Comparison of ENCODE assay signal across 8 cellular contexts in the genomic region with DNA sequence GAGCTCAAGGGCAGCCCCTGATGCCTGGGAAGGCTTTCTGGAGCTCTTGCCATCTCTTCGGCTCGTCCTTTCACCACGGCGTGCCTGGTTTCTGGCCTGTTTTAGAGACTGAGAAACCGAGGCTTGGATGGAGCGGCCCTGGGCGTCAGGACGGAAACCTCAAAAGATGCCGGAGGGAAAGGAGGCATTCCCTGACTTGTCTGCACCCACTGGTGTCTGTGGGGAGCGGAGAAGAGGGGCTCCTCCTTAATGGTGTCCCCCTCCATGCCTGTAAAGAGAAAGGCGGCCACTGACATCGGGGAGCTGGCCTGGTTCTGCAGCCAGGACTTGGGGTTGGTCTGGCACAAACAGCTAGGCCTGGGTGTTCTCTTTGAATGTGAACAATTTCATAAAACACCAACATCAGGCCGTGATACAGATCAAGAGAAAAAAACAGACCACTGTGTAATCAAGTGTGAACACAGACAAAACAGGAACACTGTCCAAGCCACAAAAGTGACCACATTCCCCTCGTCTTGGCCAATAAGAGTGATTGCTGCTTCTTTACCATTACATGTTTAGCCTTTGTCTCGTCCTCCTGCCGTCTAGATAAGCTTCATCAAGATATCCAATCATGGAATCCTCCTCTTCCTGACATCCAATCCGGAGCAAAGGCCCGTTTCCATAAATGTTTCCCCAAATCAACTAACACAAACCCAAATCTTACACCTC. TPM values are rescaled to one million over a fixed set of nuclear protein-coding genes. Genes with fewer than 3 reads are reported as not detected.
A peak's percentile ranks its signal among the peaks of the same experiment; 100 is the strongest.
DNase-seq lines count a peak whose midpoint lies in the region; ATAC-seq, FAIRE-seq and TF ChIP-seq lines count a peak whose summit lies in the region.

No MANE protein-coding gene starts in this region.

- POLR2A ChIA-PET in PC-3 (lab: Charles Lee; ENCODE audit: unreplicated experiment): interaction anchor here (1.0 kb wide), 1 partner anchor 143 kb away, joined by 3 read pairs; a partner anchor contains a TSS

- DNase-seq in AML-193 (lab: John Stamatoyannopoulos, UW) (peak; percentile 29 to 39), PC-3 (no peak), neural progenitor cell (ENCODE audit: low spot score) (no peak), GM19238 (ENCODE audit: insufficient read length, low spot score) (no peak), LoVo (ENCODE audit: low spot score) (no peak), H54 (ENCODE audit: insufficient read length, low spot score) (no peak)
- DNase-seq in effector memory CD4-positive, alpha-beta T cell: no peak

- H3F3A ChIP-seq in PC-3 (ENCODE audit: low read length, unreplicated experiment) (no peaks in the 10 kb centered on the region), neural progenitor cell (ENCODE audit: low read depth) (peaks cover 14% of the 10 kb centered on the region)

- no peak for FAIRE-seq in H54 (lab: Jason Lieb, UNC)

- H4K20me1 ChIP-seq in PC-3 (ENCODE audit: low read length): peaks cover 30% of the 10 kb centered on the region
- peaks cover 39% of the 10 kb centered on the region for H4K20me1 ChIP-seq in neural progenitor cell (ENCODE audit: low read depth)

- peaks cover 27% of the 10 kb centered on the region for H3K4me1 ChIP-seq in PC-3 (ENCODE audit: insufficient read depth, low read length)
- peaks cover 21% of the 10 kb centered on the region for H3K4me1 ChIP-seq in effector memory CD4-positive, alpha-beta T cell (ENCODE audit: control insufficient read depth, insufficient read depth, low read length, poor library complexity, severe bottlenecking)
- no peaks in the 10 kb centered on the region for H3K4me1 ChIP-seq in neural progenitor cell

- H3K4me3 Mint-ChIP-seq in neural progenitor cell: peak overlapping the region; percentile 90

- H3K27ac ChIP-seq in PC-3 (ENCODE audit: low read length) (peak overlapping the region; percentile 17; the same call in 1 of the 2 replicates), neural progenitor cell (no peak overlapping the region)
- peak overlapping the region; percentile 87 for H3K27ac ChIP-seq in effector memory CD4-positive, alpha-beta T cell (ENCODE audit: insufficient read depth, low read length, poor library complexity, severe bottlenecking)

- CTCF ChIA-PET in PC-3 (lab: Charles Lee): no interaction called here

- H3K4me3 ChIP-seq in PC-3 (ENCODE audit: low read length) (peak overlapping the region; percentile 66), neural progenitor cell (peak overlapping the region; percentile 90)
- H3K4me3 ChIP-seq in effector memory CD4-positive, alpha-beta T cell (ENCODE audit: insufficient read depth, low read depth, low read length, poor library complexity, severe bottlenecking): peak overlapping the region; percentile 41

- peaks cover 23% of the 10 kb centered on the region for H3K4me1 Mint-ChIP-seq in neural progenitor cell

- H3K36me3 Mint-ChIP-seq in neural progenitor cell: peaks cover 11% of the 10 kb centered on the region

- peak; percentile 15 for ATAC-seq in GM21619 (IDR thresholded peaks at IDR 0.05; ENCODE audit: unreplicated experiment)
- ATAC-seq in PC-3: no peak

- no peak for TF ChIP-seq POLR2A in H54 (IDR thresholded peaks at IDR 0.05; ENCODE audit: low read depth, low read length)

- no peaks in the 10 kb centered on the region for H3K9me3 ChIP-seq in PC-3 (ENCODE audit: low read length)
- no peaks in the 10 kb centered on the region for H3K9me3 ChIP-seq in effector memory CD4-positive, alpha-beta T cell (ENCODE audit: control insufficient read depth, low read length)
- H3K9me3 ChIP-seq in neural progenitor cell (ENCODE audit: low read depth): no peaks in the 10 kb centered on the region

- BruUV-seq in PC-3 (replicated peaks; lab: Mats Ljungman, UMichigan): TSS peak; percentile 97

- H3K27ac Mint-ChIP-seq in neural progenitor cell: peak overlapping the region; percentile 76

- H3K4me2 ChIP-seq in PC-3 (ENCODE audit: low read length): peak overlapping the region; percentile 92
- H3K4me2 ChIP-seq in neural progenitor cell: peak overlapping the region; percentile 95

- peak overlapping the region; percentile 97 for H2AFZ ChIP-seq in PC-3 (ENCODE audit: low read length)
- peak overlapping the region; percentile 58 for H2AFZ ChIP-seq in neural progenitor cell (replicated peaks)

- intact Hi-C loops in PC-3 (cut with micrococcal nuclease): no loop called here

- no peaks in the 10 kb centered on the region for H3K27me3 Mint-ChIP-seq in neural progenitor cell (ENCODE audit: insufficient read depth, low read depth)

- no peaks in the 10 kb centered on the region for H3K9me2 ChIP-seq in PC-3 (replicated peaks; ENCODE audit: low read length)

- H3K79me2 ChIP-seq in PC-3 (ENCODE audit: low read length): peaks cover 40% of the 10 kb centered on the region
- H3K79me2 ChIP-seq in neural progenitor cell (ENCODE audit: low read depth): peaks cover 40% of the 10 kb centered on the region

- peaks cover 4% of the 10 kb centered on the region for H3K9me3 Mint-ChIP-seq in neural progenitor cell

- TF ChIP-seq CTCF in PC-3 (conservative IDR thresholded peaks at IDR 0.05; ENCODE audit: low read depth, low read length) (no peak), neural progenitor cell (IDR thresholded peaks at IDR 0.05) (no peak)

- H3K9ac ChIP-seq in PC-3 (ENCODE audit: low read length): peak overlapping the region; percentile 92
- H3K9ac ChIP-seq in neural progenitor cell: no peak overlapping the region

- peaks cover 18% of the 10 kb centered on the region for H3K27me3 ChIP-seq in PC-3 (ENCODE audit: low read length)
- no peaks in the 10 kb centered on the region for H3K27me3 ChIP-seq in effector memory CD4-positive, alpha-beta T cell (replicated peaks; ENCODE audit: control insufficient read depth, insufficient read depth, low read length, poor library complexity, severe bottlenecking)
- H3K27me3 ChIP-seq in neural progenitor cell: peaks cover 7% of the 10 kb centered on the region

- H3K36me3 ChIP-seq in PC-3 (ENCODE audit: low read depth, low read length): no peaks in the 10 kb centered on the region
- no peaks in the 10 kb centered on the region for H3K36me3 ChIP-seq in effector memory CD4-positive, alpha-beta T cell (ENCODE audit: control insufficient read depth, insufficient read depth, low read length)
- no peaks in the 10 kb centered on the region for H3K36me3 ChIP-seq in neural progenitor cell

RNA-seq across cellular contexts. Expression of a gene that starts 0.6 kb away (rescaled TPM):
- total RNA-seq in PC-3 (2014; rRNA removed) (28.7 and 30.7 TPM in 2 replicates), neural progenitor cell (ENCODE audit: low replicate concordance) (19.0 and 24.7 TPM in 2 replicates)

RNA-seq across cellular contexts. Expression of a gene that starts 35.7 kb away (rescaled TPM):
- total RNA-seq in PC-3 (2014; rRNA removed) (9.8 and 19.6 TPM in 2 replicates), neural progenitor cell (ENCODE audit: low replicate concordance) (5.3 and 29.3 TPM in 2 replicates)

RNA-seq across cellular contexts. Expression of a gene that starts 45.4 kb away (rescaled TPM):
- 7.4 and 8.5 TPM in 2 replicates for total RNA-seq in PC-3 (2014; rRNA removed)
- 0.09 TPM in 1 of 2 replicates, not detected in the other for total RNA-seq in neural progenitor cell (ENCODE audit: low replicate concordance)

Comparison
In these comparisons a context has a peak if more than half of its experiments do, and no peak if none do; other contexts are left out.
1. DNase-seq: peak in AML-193 (2 of 2); none in PC-3 (single experiment), effector memory CD4-positive, alpha-beta T cell (0 of 3), neural progenitor cell (single experiment), GM19238 (single experiment), LoVo (single experiment) and H54 (single experiment).
2. Peak in every context shown above with its lines, with median percentiles within 50 percentile points of each other: H3K4me3 ChIP-seq.